In the genomic region with DNA sequence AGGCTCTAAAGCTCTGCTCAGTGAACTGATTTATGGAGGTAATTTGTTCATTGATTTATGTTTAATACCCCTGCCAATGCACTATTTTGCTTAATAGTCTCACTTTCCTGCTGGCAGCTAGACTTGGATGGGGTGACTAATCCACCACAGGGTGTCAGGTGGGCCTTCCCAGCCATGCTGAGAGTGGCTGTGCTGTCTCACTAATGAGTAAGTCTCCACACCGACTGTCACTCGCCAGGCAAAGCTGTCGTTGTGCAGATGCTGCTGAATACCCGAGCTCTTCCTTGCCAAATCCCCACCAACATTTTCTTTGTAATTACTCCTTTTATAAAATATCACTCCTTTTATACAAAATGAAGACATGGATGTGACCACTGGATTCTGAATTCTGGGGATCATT, we compare ENCODE assay signal across 22 cellular contexts.
DNase-seq lines count a peak whose midpoint lies in the region; ATAC-seq and TF ChIP-seq lines count a peak whose summit lies in the region.
"Had no signal": no experiment of that assay in that cellular context is flagged by ENCODE, and none has a peak within 500 bp of the region (broad histone marks: within the 10 kb centered on the region; RNA-seq: fewer than 3 reads in every experiment).

No MANE protein-coding gene starts in this region.

- H2BK15ac ChIP-seq in mesendoderm (replicated peaks; ENCODE audit: low read depth): no peak overlapping the region

- H3K27ac ChIP-seq in PC-3 (ENCODE audit: low read length) (no peak overlapping the region), mesendoderm (ENCODE audit: low read depth, low read length) (no peak overlapping the region)
- H3K27ac ChIP-seq: neutrophil, psoas muscle, transverse colon had no signal

- no TSS peak for BruUV-seq in PC-3 (replicated peaks; lab: Mats Ljungman, UMichigan)

- H3K9me2 ChIP-seq in PC-3 (replicated peaks; ENCODE audit: low read length): no peaks in the 10 kb centered on the region

- H3K36me3 ChIP-seq in PC-3 (ENCODE audit: low read depth, low read length) (no peaks in the 10 kb centered on the region), mesendoderm (ENCODE audit: control insufficient read depth, insufficient read depth, low read length) (no peaks in the 10 kb centered on the region)
- H3K36me3 ChIP-seq: neutrophil, transverse colon had no signal

- no peak overlapping the region for H2BK5ac ChIP-seq in mesendoderm (ENCODE audit: low read length)

- H3K79me1 ChIP-seq in mesendoderm (ENCODE audit: low read length): no peaks in the 10 kb centered on the region

- ATAC-seq in PC-3: no peak
- no peak for ATAC-seq in HG03354 (IDR thresholded peaks at IDR 0.05; ENCODE audit: poor library complexity, severe bottlenecking, unreplicated experiment)
- no peak for ATAC-seq in HG03439 (IDR thresholded peaks at IDR 0.05; ENCODE audit: unreplicated experiment)
- ATAC-seq: CD8-positive, alpha-beta T cell; psoas muscle had no signal

- H3K9ac ChIP-seq in PC-3 (ENCODE audit: low read length): no peak overlapping the region
- no peak overlapping the region for H3K9ac ChIP-seq in mesendoderm (ENCODE audit: low read length)

- H3F3A ChIP-seq in PC-3 (ENCODE audit: low read length, unreplicated experiment): no peaks in the 10 kb centered on the region

- CTCF ChIA-PET in PC-3 (lab: Charles Lee): no interaction called here

- no peak overlapping the region for H3K4me3 ChIP-seq in PC-3 (ENCODE audit: low read length)
- no peak overlapping the region for H3K4me3 ChIP-seq in mesendoderm (ENCODE audit: low read length)
- H3K4me3 ChIP-seq: psoas muscle, transverse colon had no signal

- H2BK120ac ChIP-seq in mesendoderm (ENCODE audit: low read depth, low read length): no peak overlapping the region

- TF ChIP-seq CTCF in PC-3 (conservative IDR thresholded peaks at IDR 0.05; ENCODE audit: low read depth, low read length): no peak

- WGBS in mesendoderm (ENCODE audit: extremely low coverage, insufficient coverage, low lambda C conversion rate): no CpG with 5 or more reads among the region's 4 CpGs

- H3K27me3 ChIP-seq in PC-3 (ENCODE audit: low read length) (peaks cover 57% of the 10 kb centered on the region), mesendoderm (ENCODE audit: insufficient read depth, low read length, poor library complexity) (no peaks in the 10 kb centered on the region)
- H3K27me3 ChIP-seq: neutrophil, transverse colon had no signal

- H3K18ac ChIP-seq in mesendoderm (ENCODE audit: low read length): no peak overlapping the region

- H4K20me1 ChIP-seq in PC-3 (ENCODE audit: low read length): no peaks in the 10 kb centered on the region

- H3K79me2 ChIP-seq in PC-3 (ENCODE audit: low read length) (no peaks in the 10 kb centered on the region), mesendoderm (ENCODE audit: control insufficient read depth, insufficient read depth, low read length) (no peaks in the 10 kb centered on the region)

- no peaks in the 10 kb centered on the region for H3K9me3 ChIP-seq in PC-3 (ENCODE audit: low read length)
- H3K9me3 ChIP-seq: neutrophil, psoas muscle, transverse colon had no signal

- H3K4ac ChIP-seq in mesendoderm (ENCODE audit: low read depth, low read length): no peak overlapping the region

- H2AFZ ChIP-seq in PC-3 (ENCODE audit: low read length): no peak overlapping the region

- no peak overlapping the region for H3K56ac ChIP-seq in mesendoderm (ENCODE audit: low read length)

- no peak overlapping the region for H4K5ac ChIP-seq in mesendoderm (ENCODE audit: low read length)

- intact Hi-C loops in PC-3 (cut with micrococcal nuclease): no loop called here

- no peak overlapping the region for H2AK5ac ChIP-seq in mesendoderm (ENCODE audit: low read length)

- H3K23ac ChIP-seq in mesendoderm (ENCODE audit: low read length): no peak overlapping the region

- H3K4me2 ChIP-seq in PC-3 (ENCODE audit: low read length) (no peak overlapping the region), mesendoderm (ENCODE audit: low read length) (no peak overlapping the region)

- POLR2A ChIA-PET in PC-3 (lab: Charles Lee; ENCODE audit: unreplicated experiment): no interaction called here

- H4K8ac ChIP-seq in mesendoderm (ENCODE audit: low read depth, low read length): no peak overlapping the region

- H3K4me1 ChIP-seq in PC-3 (ENCODE audit: insufficient read depth, low read length) (no peaks in the 10 kb centered on the region), mesendoderm (ENCODE audit: control insufficient read depth, low read depth, low read length) (no peaks in the 10 kb centered on the region)
- H3K4me1 ChIP-seq: psoas muscle, transverse colon had no signal

- DNase-seq in DMS153 (lab: John Stamatoyannopoulos, UW) (peak; percentile 20), DMS153 treated with DMSO at 0.1 percent for 48 hours (lab: John Stamatoyannopoulos, UW; ENCODE audit: unreplicated experiment) (no peak), NCI-H1694 treated with DMSO at 0.1 percent for 48 hours (lab: John Stamatoyannopoulos, UW) (peak; percentile 98), PC-3 (peak; percentile 15), mesendoderm (peak; percentile 26), NCI-H345 (lab: John Stamatoyannopoulos, UW) (no peak)
- DNase-seq: 8988T; activated B cell treated with CpG ODN at 0.5 μM for 24 hours; activated CD4-positive, alpha-beta T cell treated with anti-CD3 and anti-CD28 coated beads, Interleukin-2, amount 50 U/mL, for 48 hours; activated gamma-delta T cell; AML-193; CD8-positive, alpha-beta T cell; dermis blood vessel endothelial cell; DMS79; NCI-H526 treated with DMSO at 0.1 percent for 48 hours; psoas muscle; SHP77; SW 1271; transverse colon had no signal

Comparison
In these comparisons a context has a peak if more than half of its experiments do, and no peak if none do; other contexts are left out.
1. DNase-seq: peak in DMS153 (single experiment), NCI-H1694 treated with DMSO at 0.1 percent for 48 hours (single experiment), PC-3 (single experiment) and mesendoderm (single experiment); none in DMS153 treated with DMSO at 0.1 percent for 48 hours (single experiment) and NCI-H345 (single experiment).